27 cellular contexts compared by ENCODE assay signal in genomic region chr17:12963505-12963904, GRCh38. TPM values are rescaled to one million over a fixed set of nuclear protein-coding genes. Genes with fewer than 3 reads are reported as not detected.
DNase-seq lines count a peak whose midpoint lies in the region; ATAC-seq, FAIRE-seq and TF ChIP-seq lines count a peak whose summit lies in the region.
"Had no signal": no experiment of that assay in that cellular context is flagged by ENCODE, and none has a peak within 500 bp of the region (broad histone marks: within the 10 kb centered on the region; RNA-seq: fewer than 3 reads in every experiment).

No MANE protein-coding gene starts in this region.

- H3K4me1 ChIP-seq in right lobe of liver (peaks cover 0 to 7% (median 0%) of the 10 kb centered on the region in 4 donors), HepG2 (ENCODE audit: insufficient read depth, low read length) (no peaks in the 10 kb centered on the region)
- H3K4me1 ChIP-seq: A549 had no signal

- in situ Hi-C loops in HepG2 (cut with HindIII; ENCODE audit: extremely low pct_ligation_motif_present, low pct_unique_long_range_greater_than_20kb) (no loop called here), G401 (cut with HindIII; ENCODE audit: low sequenced_read_pairs) (no loop called here)

- no peaks in the 10 kb centered on the region for H3K4me1 Mint-ChIP-seq in stimulated activated effector memory CD8-positive, alpha-beta T cell treated with anti-CD3 and anti-CD28 coated beads, Interleukin-12 subunit alpha, Interleukin-12 subunit beta, amount 100 ng/mL, for 72 hours
- no peaks in the 10 kb centered on the region for H3K4me1 Mint-ChIP-seq in T-helper 2 cell treated with Interferon-gamma antibody and Interleukin-4, amounts not matched to agents 5 μg/mL and 100 μg/mL, for 36 hours (ENCODE audit: low read depth)
- H3K4me1 Mint-ChIP-seq in activated naive CD4-positive, alpha-beta T cell treated with anti-CD3 and anti-CD28 coated beads, Interleukin-2, amount 10 ng/mL, durations not matched to agents 7 days and 5 days: no peaks in the 10 kb centered on the region
- H3K4me1 Mint-ChIP-seq: CD4-positive, alpha-beta memory T cell; CD4-positive, CD25-positive, alpha-beta regulatory T cell; CD8-positive, alpha-beta memory T cell had no signal

- no peaks in the 10 kb centered on the region for H4K20me1 ChIP-seq in HepG2 (ENCODE audit: insufficient read depth, low read length)
- H4K20me1 ChIP-seq: BLaER1 treated with 17β-estradiol and CSF1 and Interleukin-3, amounts not matched to agents 10 nM and 100 nM had no signal

- POLR2A ChIA-PET in HepG2 (lab: Yijun Ruan, JAX): no interaction called here

- 60% methylated on average over 2 of the region's 7 CpGs for WGBS in right lobe of liver (ENCODE audit: insufficient coverage, low coverage, low lambda C conversion rate, missing lambda C conversion rate)
- WGBS in HepG2 (ENCODE audit: low lambda C conversion rate): 94% methylated on average over 3 of the region's 7 CpGs

- intact Hi-C loops in right lobe of liver (cut with DNase I): no loop called here
- intact Hi-C loops in HepG2 (cut with micrococcal nuclease; ENCODE audit: unreplicated experiment): no loop called here

- H3K9me3 Mint-ChIP-seq in stimulated activated effector memory CD8-positive, alpha-beta T cell treated with anti-CD3 and anti-CD28 coated beads, Interleukin-12 subunit alpha, Interleukin-12 subunit beta, amount 100 ng/mL, for 72 hours: no peaks in the 10 kb centered on the region
- no peaks in the 10 kb centered on the region for H3K9me3 Mint-ChIP-seq in T-helper 2 cell treated with Interferon-gamma antibody and Interleukin-4, amounts not matched to agents 5 μg/mL and 100 μg/mL, for 36 hours
- H3K9me3 Mint-ChIP-seq in activated naive CD4-positive, alpha-beta T cell treated with anti-CD3 and anti-CD28 coated beads, Interleukin-2, amount 10 ng/mL, durations not matched to agents 7 days and 5 days: no peaks in the 10 kb centered on the region

- H3K27ac ChIP-seq in right lobe of liver (no peak overlapping the region), HepG2 (ENCODE audit: extremely low read length, insufficient read depth, low read length) (no peak overlapping the region)
- H3K27ac ChIP-seq: 22Rv1; A549; BLaER1 treated with 17β-estradiol and CSF1 and Interleukin-3, amounts not matched to agents 10 nM and 100 nM; C4-2B had no signal

- no TSS peak for BruUV-seq in HepG2 (replicated peaks; lab: Mats Ljungman, UMichigan)

- no peak for FAIRE-seq in HepG2 (lab: Jason Lieb, UNC)
- FAIRE-seq: A549, G401.6, GM12891 had no signal

- H3K4me3 Mint-ChIP-seq in stimulated activated effector memory CD8-positive, alpha-beta T cell treated with anti-CD3 and anti-CD28 coated beads, Interleukin-12 subunit alpha, Interleukin-12 subunit beta, amount 100 ng/mL, for 72 hours: no peak overlapping the region
- H3K4me3 Mint-ChIP-seq in T-helper 2 cell treated with Interferon-gamma antibody and Interleukin-4, amounts not matched to agents 5 μg/mL and 100 μg/mL, for 36 hours: no peak overlapping the region
- no peak overlapping the region for H3K4me3 Mint-ChIP-seq in activated naive CD4-positive, alpha-beta T cell treated with anti-CD3 and anti-CD28 coated beads, Interleukin-2, amount 10 ng/mL, durations not matched to agents 7 days and 5 days
- H3K4me3 Mint-ChIP-seq: B cell; CD4-positive, alpha-beta memory T cell; CD4-positive, CD25-positive, alpha-beta regulatory T cell; CD8-positive, alpha-beta memory T cell had no signal

- TF ChIP-seq POLR2A in right lobe of liver (IDR thresholded peaks at IDR 0.05) (no peak), HepG2 (IDR thresholded peaks at IDR 0.05; ENCODE audit: insufficient read depth in 1 of 2, low read depth in 2 of 2, low read length in 2 of 2) (no peak)

- DNase-seq in right lobe of liver (peak in 1 of 3 donors; percentile 62), HepG2 (ENCODE audit: low spot score) (no peak), G401 (ENCODE audit: low spot score) (peak; percentile 76), left lobe of liver (ENCODE audit: low spot score) (peak; percentile 55)
- no peak for DNase-seq in stimulated activated effector memory CD8-positive, alpha-beta T cell treated with anti-CD3 and anti-CD28 coated beads, Interleukin-12 subunit alpha, Interleukin-12 subunit beta, amount 100 ng/mL, for 72 hours (ENCODE audit: low spot score in 2 of 2)
- DNase-seq in T-helper 2 cell treated with Interferon-gamma antibody and Interleukin-4, amounts not matched to agents 5 μg/mL and 100 μg/mL, for 36 hours (ENCODE audit: low spot score): no peak
- DNase-seq in stimulated activated naive CD4-positive, alpha-beta T cell treated with Interleukin-2 at 50 U/mL for 16 hours (lab: John Stamatoyannopoulos, UW): no peak
- no peak for DNase-seq in activated naive CD4-positive, alpha-beta T cell treated with anti-CD3 and anti-CD28 coated beads, Interleukin-2, amount 10 ng/mL, durations not matched to agents 7 days and 5 days
- DNase-seq: AML-193; CD4-positive, alpha-beta memory T cell; CD4-positive, CD25-positive, alpha-beta regulatory T cell; CD8-positive, alpha-beta memory T cell; COR-L47; DMS 273 treated with DMSO at 0.1 percent for 48 hours; DMS153; DMS53; DMS79; DND-41; EL; GF-D8 had no signal

- peaks cover 3% of the 10 kb centered on the region for H3K27me3 Mint-ChIP-seq in T-helper 2 cell treated with Interferon-gamma antibody and Interleukin-4, amounts not matched to agents 5 μg/mL and 100 μg/mL, for 36 hours (ENCODE audit: low read depth)
- no peaks in the 10 kb centered on the region for H3K27me3 Mint-ChIP-seq in activated naive CD4-positive, alpha-beta T cell treated with anti-CD3 and anti-CD28 coated beads, Interleukin-2, amount 10 ng/mL, durations not matched to agents 7 days and 5 days
- H3K27me3 Mint-ChIP-seq: B cell had no signal

- H3K9me3 ChIP-seq in right lobe of liver (no peaks in the 10 kb centered on the region), HepG2 (ENCODE audit: low read length) (no peaks in the 10 kb centered on the region)
- H3K9me3 ChIP-seq: A549 had no signal

- CTCF ChIA-PET in HepG2 (lab: Yijun Ruan, JAX; ENCODE audit: low intra/inter-chr PET ratio, low total read pairs): no interaction called here
- CTCF ChIA-PET in activated naive CD4-positive, alpha-beta T cell treated with anti-CD3 and anti-CD28 coated beads, Interleukin-2, amount 10 ng/mL, durations not matched to agents 7 days and 5 days (lab: Charles Lee): no interaction called here

- H3K36me3 ChIP-seq in right lobe of liver (no peaks in the 10 kb centered on the region), HepG2 (replicated peaks in 1 of 2; ENCODE audit: control insufficient read depth in 1 of 2, insufficient read depth in 2 of 2, low read length in 2 of 2) (no peaks in the 10 kb centered on the region)

- no peaks in the 10 kb centered on the region for H3K27me3 ChIP-seq in right lobe of liver
- H3K27me3 ChIP-seq in HepG2 (ENCODE audit: control insufficient read depth in 1 of 2, insufficient read depth in 2 of 2, low read length in 2 of 2): no peaks in the 10 kb centered on the region
- H3K27me3 ChIP-seq: BLaER1 treated with 17β-estradiol and CSF1 and Interleukin-3, amounts not matched to agents 10 nM and 100 nM had no signal

- ATAC-seq in right lobe of liver: peak in 3 of 4 donors; percentile 52 to 77 (median 64)
- no peak for ATAC-seq in HepG2
- ATAC-seq in left lobe of liver: peak; percentile 79
- ATAC-seq in stimulated activated effector memory CD8-positive, alpha-beta T cell treated with anti-CD3 and anti-CD28 coated beads, Interleukin-12 subunit alpha, Interleukin-12 subunit beta, amount 100 ng/mL, for 72 hours: peak; percentile 36
- ATAC-seq: A549 had no signal

- no peak overlapping the region for H3K4me3 ChIP-seq in right lobe of liver
- H3K4me3 ChIP-seq in HepG2 (replicated peaks in 1 of 3; ENCODE audit: insufficient read depth in 1 of 3, low read depth in 2 of 3, low read length in 3 of 3): no peak overlapping the region
- H3K4me3 ChIP-seq: A549; BLaER1 treated with 17β-estradiol and CSF1 and Interleukin-3, amounts not matched to agents 10 nM and 100 nM had no signal

- TF ChIP-seq RAD21 in HepG2 (CRISPR knock-in tag; IDR thresholded peaks at IDR 0.05): no peak

- no peak overlapping the region for H3K27ac Mint-ChIP-seq in stimulated activated effector memory CD8-positive, alpha-beta T cell treated with anti-CD3 and anti-CD28 coated beads, Interleukin-12 subunit alpha, Interleukin-12 subunit beta, amount 100 ng/mL, for 72 hours
- H3K27ac Mint-ChIP-seq in T-helper 2 cell treated with Interferon-gamma antibody and Interleukin-4, amounts not matched to agents 5 μg/mL and 100 μg/mL, for 36 hours: no peak overlapping the region
- H3K27ac Mint-ChIP-seq in activated naive CD4-positive, alpha-beta T cell treated with anti-CD3 and anti-CD28 coated beads, Interleukin-2, amount 10 ng/mL, durations not matched to agents 7 days and 5 days: no peak overlapping the region
- H3K27ac Mint-ChIP-seq: B cell; CD4-positive, alpha-beta memory T cell; CD4-positive, CD25-positive, alpha-beta regulatory T cell; CD8-positive, alpha-beta memory T cell had no signal

- no peak for TF ChIP-seq CTCF in right lobe of liver (IDR thresholded peaks at IDR 0.05)
- TF ChIP-seq CTCF in HepG2 (CRISPR knock-in tag; IDR thresholded peaks at IDR 0.05): no peak

- no peak overlapping the region for H3K4me2 ChIP-seq in HepG2 (ENCODE audit: low read depth, low read length)
- H3K4me2 ChIP-seq: A549; BLaER1 treated with 17β-estradiol and CSF1 and Interleukin-3, amounts not matched to agents 10 nM and 100 nM had no signal

- no peak overlapping the region for H2AFZ ChIP-seq in HepG2 (ENCODE audit: low read length)

- TF ChIP-seq EP300 in HepG2 (IDR thresholded peaks at IDR 0.05; ENCODE audit: low read depth in 2 of 2, low read length in 2 of 2): no peak
- no peak for TF ChIP-seq EP300 in HepG2 (CRISPR knock-in tag; IDR thresholded peaks at IDR 0.05; ENCODE audit: borderline replicate concordance)

- H3K9ac ChIP-seq in HepG2 (ENCODE audit: insufficient read depth, low read depth, low read length): no peak overlapping the region
- H3K9ac ChIP-seq: BLaER1 treated with 17β-estradiol and CSF1 and Interleukin-3, amounts not matched to agents 10 nM and 100 nM had no signal

- H3K79me2 ChIP-seq in HepG2 (ENCODE audit: insufficient read depth, low read length): no peaks in the 10 kb centered on the region

- H3K36me3 Mint-ChIP-seq in stimulated activated effector memory CD8-positive, alpha-beta T cell treated with anti-CD3 and anti-CD28 coated beads, Interleukin-12 subunit alpha, Interleukin-12 subunit beta, amount 100 ng/mL, for 72 hours: no peaks in the 10 kb centered on the region
- no peaks in the 10 kb centered on the region for H3K36me3 Mint-ChIP-seq in T-helper 2 cell treated with Interferon-gamma antibody and Interleukin-4, amounts not matched to agents 5 μg/mL and 100 μg/mL, for 36 hours (ENCODE audit: low read depth)
- H3K36me3 Mint-ChIP-seq in activated naive CD4-positive, alpha-beta T cell treated with anti-CD3 and anti-CD28 coated beads, Interleukin-2, amount 10 ng/mL, durations not matched to agents 7 days and 5 days: no peaks in the 10 kb centered on the region
- H3K36me3 Mint-ChIP-seq: CD4-positive, alpha-beta memory T cell; CD4-positive, CD25-positive, alpha-beta regulatory T cell; CD8-positive, alpha-beta memory T cell had no signal

RNA-seq across cellular contexts. Expression of gene ELAC2, which starts 54.3 kb away (rescaled TPM):
- 10 to 100 TPM; 28.7 to 72.8 (median 36.2) TPM for total RNA-seq in right lobe of liver
- total RNA-seq in HepG2 (2016; rRNA removed; fragmentation: Illumina TruSeq; extraction: Trizol): 42.9 and 50.4 TPM in 2 replicates
- 6.8 and 7.4 TPM in 2 replicates for total RNA-seq in HepG2 (2016; cell fraction: cytosol; rRNA removed; fragmentation: Illumina TruSeq; extraction: Trizol; ENCODE audit: low read depth)
- 38.0 and 55.2 TPM in 2 replicates for total RNA-seq in HepG2 (2016; cell fraction: insoluble cytoplasmic fraction; rRNA removed; fragmentation: Illumina TruSeq; extraction: Trizol)
- 14.0 and 16.1 TPM in 2 replicates for total RNA-seq in HepG2 (2016; cell fraction: membrane; rRNA removed; fragmentation: Illumina TruSeq; extraction: Trizol)
- total RNA-seq in HepG2 (2016; cell fraction: nucleus; rRNA removed; fragmentation: Illumina TruSeq; extraction: Trizol): 48.8 and 59.2 TPM in 2 replicates
- polyA plus RNA-seq in HepG2 (2011; rRNA removed): 35.6 and 45.1 TPM in 2 replicates
- polyA plus RNA-seq in HepG2 (2011; cell fraction: cytosol; rRNA removed): 30.3 and 39.0 TPM in 2 replicates
- polyA plus RNA-seq in HepG2 (2011; cell fraction: nucleus; rRNA removed): 95.9 and 116 TPM in 2 replicates
- 21.6 and 29.3 TPM in 2 replicates for polyA plus RNA-seq in HepG2 (2012)
- 4.0 and 5.6 TPM in 2 replicates for polyA plus RNA-seq in HepG2 (2016; cell fraction: cytosol; fragmentation: Illumina TruSeq; extraction: Trizol; ENCODE audit: low read depth)
- 33.5 and 45.6 TPM in 2 replicates for polyA plus RNA-seq in HepG2 (2016; cell fraction: insoluble cytoplasmic fraction; fragmentation: Illumina TruSeq; extraction: Trizol; ENCODE audit: low read depth)
- polyA plus RNA-seq in HepG2 (2016; cell fraction: membrane; fragmentation: Illumina TruSeq; extraction: Trizol; ENCODE audit: low read depth): 8.1 and 11.5 TPM in 2 replicates
- 86.8 and 92.4 TPM in 2 replicates for polyA plus RNA-seq in HepG2 (2016; cell fraction: nucleus; fragmentation: Illumina TruSeq; extraction: Trizol; ENCODE audit: insufficient read depth, low read depth)
- 155 and 322 TPM in 2 replicates for polyA minus RNA-seq in HepG2 (2011; rRNA and poly(A)+ RNA removed; ENCODE audit: low replicate concordance)
- polyA minus RNA-seq in HepG2 (2011; cell fraction: cytosol; rRNA and poly(A)+ RNA removed): 23.6 and 23.8 TPM in 2 replicates
- polyA minus RNA-seq in HepG2 (2011; cell fraction: nucleus; rRNA and poly(A)+ RNA removed): 42.5 and 49.9 TPM in 2 replicates
- total RNA-seq in G401 (2014; rRNA removed; shearing (Covaris generic)): 114 and 119 TPM in 2 replicates
- 30.6 TPM for total RNA-seq in left lobe of liver

Comparison
In these comparisons a context has a peak if more than half of its experiments do, and no peak if none do; other contexts are left out.
1. DNase-seq: peak in G401 (single experiment) and left lobe of liver (single experiment); none in HepG2 (single experiment), stimulated activated effector memory CD8-positive, alpha-beta T cell treated with anti-CD3 and anti-CD28 coated beads, Interleukin-12 subunit alpha, Interleukin-12 subunit beta, amount 100 ng/mL, for 72 hours (0 of 2), T-helper 2 cell treated with Interferon-gamma antibody and Interleukin-4, amounts not matched to agents 5 μg/mL and 100 μg/mL, for 36 hours (single experiment), stimulated activated naive CD4-positive, alpha-beta T cell treated with Interleukin-2 at 50 U/mL for 16 hours (single experiment) and activated naive CD4-positive, alpha-beta T cell treated with anti-CD3 and anti-CD28 coated beads, Interleukin-2, amount 10 ng/mL, durations not matched to agents 7 days and 5 days (single experiment).